9 cellular contexts compared by ENCODE assay signal in genomic region chr11:97140885-97141494, GRCh38.
DNase-seq lines count a peak whose midpoint lies in the region; ATAC-seq and TF ChIP-seq lines count a peak whose summit lies in the region.
"Had no signal": no experiment of that assay in that cellular context is flagged by ENCODE, and none has a peak within 500 bp of the region (broad histone marks: within the 10 kb centered on the region; RNA-seq: fewer than 3 reads in every experiment).

No MANE protein-coding gene starts in this region.

- ATAC-seq in body of pancreas (no peak), psoas muscle (no peak)

- WGBS in body of pancreas, 2 donors = 36 to 45% methylated on average over 2 of the region's 2 CpGs
- 49 to 78% (median 63%) methylated on average over 2 of the region's 2 CpGs for WGBS in psoas muscle, 3 donors

- no peak for TF ChIP-seq POLR2A in body of pancreas (IDR thresholded peaks at IDR 0.05)

- intact Hi-C loops in body of pancreas (cut with DNase I) = no loop called here
- intact Hi-C loops in psoas muscle (cut with DNase I) = loop anchor here in 1 of 2 donors (10.0 kb wide), 1 partner anchor 676 kb away; no protein-coding TSS in a partner anchor

- H3K4me3 ChIP-seq in body of pancreas = no peak overlapping the region
- H3K4me3 ChIP-seq in psoas muscle = no peak overlapping the region

- no peaks in the 10 kb centered on the region for H3K4me1 ChIP-seq in body of pancreas
- H3K4me1 ChIP-seq in psoas muscle = no peaks in the 10 kb centered on the region

- peak in 4 of 7 experiments; percentile 14 to 33 (median 24) for TF ChIP-seq CTCF in body of pancreas (IDR thresholded peaks at IDR 0.05)
- peak; percentile 4 for TF ChIP-seq CTCF in psoas muscle (IDR thresholded peaks at IDR 0.05)

- peak; percentile 30 for DNase-seq in DMS 273 (lab: John Stamatoyannopoulos, UW; ENCODE audit: unreplicated experiment)
- no peak for DNase-seq in DMS 273 treated with DMSO at 0.1 percent for 48 hours (lab: John Stamatoyannopoulos, UW)
- peak; percentile 1 for DNase-seq in NCI-H1105 (lab: John Stamatoyannopoulos, UW)
- no peak for DNase-seq in body of pancreas
- DNase-seq in psoas muscle = no peak
- DNase-seq in midbrain (lab: John Stamatoyannopoulos, UW) = no peak
- no peak for DNase-seq in ecto neural progenitor cell (ENCODE audit: low spot score)
- no peak for DNase-seq in stimulated activated CD4-positive, alpha-beta T cell treated with anti-CD3 and anti-CD28 coated beads, Interleukin-1b, Interleukin-23, amount 100 ng/mL, for 48 hours
- DNase-seq: 8988T had no signal

- H3K9me3 ChIP-seq in body of pancreas (no peaks in the 10 kb centered on the region), psoas muscle (no peaks in the 10 kb centered on the region)

- no peak overlapping the region for H3K27ac ChIP-seq in body of pancreas
- no peak overlapping the region for H3K27ac ChIP-seq in psoas muscle

- H3K27me3 ChIP-seq in body of pancreas (no peaks in the 10 kb centered on the region), psoas muscle (ENCODE audit: insufficient read depth in 3 of 3, low read length in 2 of 3) (no peaks in the 10 kb centered on the region)

- H3K36me3 ChIP-seq in body of pancreas (replicated peaks in 1 of 2; ENCODE audit: insufficient read depth in 1 of 2, low read depth in 2 of 2) (no peaks in the 10 kb centered on the region), psoas muscle (ENCODE audit: insufficient read depth in 1 of 2, low read depth in 1 of 2) (no peaks in the 10 kb centered on the region)

Comparison
In these comparisons a context has a peak if more than half of its experiments do, and no peak if none do; other contexts are left out.
1. DNase-seq: peak in DMS 273 (single experiment) and NCI-H1105 (single experiment); none in DMS 273 treated with DMSO at 0.1 percent for 48 hours (single experiment), body of pancreas (0 of 4), psoas muscle (0 of 2), midbrain (single experiment), ecto neural progenitor cell (single experiment) and stimulated activated CD4-positive, alpha-beta T cell treated with anti-CD3 and anti-CD28 coated beads, Interleukin-1b, Interleukin-23, amount 100 ng/mL, for 48 hours (single experiment).